Comparison of ENCODE assay signal across 35 cellular contexts in genomic region chr1:223645903-223646302, GRCh38. TPM values are rescaled to one million over a fixed set of nuclear protein-coding genes. Genes with fewer than 3 reads are reported as not detected.
DNase-seq lines count a peak whose midpoint lies in the region; ATAC-seq and TF ChIP-seq lines count a peak whose summit lies in the region.
"Had no signal": no experiment of that assay in that cellular context is flagged by ENCODE, and none has a peak within 500 bp of the region (broad histone marks: within the 10 kb centered on the region; RNA-seq: fewer than 3 reads in every experiment).

No MANE protein-coding gene starts in this region.

- TF ChIP-seq EP300 in stomach (IDR thresholded peaks at IDR 0.05) = no peak

- no peak overlapping the region for H3K27ac ChIP-seq in colonic mucosa
- H3K27ac ChIP-seq in stomach = peak overlapping the region in 1 of 5 donors; percentile 16
- H3K27ac ChIP-seq: A549, epithelial cell of prostate, HL-60, SK-N-MC, tibial artery had no signal

- intact Hi-C loops in colonic mucosa (cut with DNase I) = no loop called here
- intact Hi-C loops in stomach (cut with DNase I; ENCODE audit: low total_unique reads) = no loop called here

- H3K36me3 Mint-ChIP-seq in activated naive CD4-positive, alpha-beta T cell treated with anti-CD3 and anti-CD28 coated beads, Interleukin-2, amount 50 U/mL, for 72 hours = peaks cover 9 to 10% of the 10 kb centered on the region in 2 donors
- H3K36me3 Mint-ChIP-seq: activated naive CD4-positive, alpha-beta T cell treated with anti-CD3 and anti-CD28 coated beads, Interleukin-2, amount 50 U/mL, for 24 hours; CD8-positive, alpha-beta T cell; natural killer cell had no signal

- no peak for TF ChIP-seq POLR2A in stomach (IDR thresholded peaks at IDR 0.05)

- H3K27ac Mint-ChIP-seq in activated naive CD4-positive, alpha-beta T cell treated with anti-CD3 and anti-CD28 coated beads, Interleukin-2, amount 50 U/mL, for 72 hours = no peak overlapping the region
- H3K27ac Mint-ChIP-seq: activated CD4-positive, alpha-beta memory T cell treated with anti-CD3 and anti-CD28 coated beads, Interleukin-2, amount 10 ng/mL, durations not matched to agents 7 days and 5 days; activated naive CD4-positive, alpha-beta T cell treated with anti-CD3 and anti-CD28 coated beads, Interleukin-2, amount 50 U/mL, for 24 hours; activated T-helper 17 cell treated with anti-CD3 and anti-CD28 coated beads, Interleukin-2, amount 50 U/mL, for 72 hours; CD8-positive, alpha-beta T cell; HFFc6; natural killer cell; T-helper 1 cell treated with Interleukin-12 subunit alpha and Interleukin-12 subunit beta and Interleukin-4 antibody, amounts not matched to agents 30 μg/mL and 1 μg/mL, for 36 hours had no signal

- TF ChIP-seq CTCF in colonic mucosa (IDR thresholded peaks at IDR 0.05) (no peak), stomach (IDR thresholded peaks at IDR 0.05) (no peak)

- WGBS in stomach, 5 donors = 33 to 67% (median 57%) methylated on average over 3 of the region's 3 CpGs

- H3K27me3 ChIP-seq in colonic mucosa (no peaks in the 10 kb centered on the region), stomach (no peaks in the 10 kb centered on the region)

- no peaks in the 10 kb centered on the region for H3K36me3 ChIP-seq in colonic mucosa
- no peaks in the 10 kb centered on the region for H3K36me3 ChIP-seq in stomach
- H3K36me3 ChIP-seq: tibial artery had no signal

- H3K4me3 ChIP-seq in colonic mucosa = no peak overlapping the region
- no peak overlapping the region for H3K4me3 ChIP-seq in stomach
- H3K4me3 ChIP-seq: A549, SK-N-MC, smooth muscle cell, tibial artery had no signal

- no peak overlapping the region for H3K9ac ChIP-seq in colonic mucosa (ENCODE audit: low read depth in 2 of 2, low read length in 2 of 2)

- DNase-seq in NCI-H146 (lab: John Stamatoyannopoulos, UW) (peak; percentile 9), NCI-H146 treated with DMSO at 0.1 percent for 48 hours (lab: John Stamatoyannopoulos, UW; ENCODE audit: unreplicated experiment) (no peak), NCI-H510A treated with DMSO at 0.1 percent for 48 hours (lab: John Stamatoyannopoulos, UW) (peak; percentile 89), colonic mucosa (peak; percentile 56), stomach (peak; percentile 63), H4 (ENCODE audit: low spot score) (no peak)
- no peak for DNase-seq in activated naive CD4-positive, alpha-beta T cell treated with anti-CD3 and anti-CD28 coated beads, Interleukin-2, amount 50 U/mL, for 72 hours (ENCODE audit: low spot score in 2 of 2)
- DNase-seq: activated CD4-positive, alpha-beta memory T cell treated with anti-CD3 and anti-CD28 coated beads, Interleukin-2, amount 10 ng/mL, durations not matched to agents 7 days and 5 days; activated CD8-positive, alpha-beta memory T cell treated with anti-CD3 and anti-CD28 coated beads, Interleukin-2, amount 50 U/mL, for 48 hours; AML-193; CD8-positive, alpha-beta T cell; DMS79 treated with DMSO at 0.1 percent for 48 hours; effector CD8-positive, alpha-beta T cell; HFFc6; Karpas-422; left ventricle myocardium superior; natural killer cell; NCI-H524 treated with DMSO at 0.1 percent for 48 hours; retina; RPMI8226; stimulated activated CD4-positive, alpha-beta T cell treated with anti-CD3 and anti-CD28 coated beads, Interleukin-1b, Interleukin-23, amount 100 ng/mL, for 48 hours; stimulated activated CD8-positive, alpha-beta memory T cell treated with anti-CD3 and anti-CD28 coated beads, Interleukin-4, amount 100 ng/mL, for 48 hours had no signal

- no peaks in the 10 kb centered on the region for H3K9me3 ChIP-seq in colonic mucosa
- H3K9me3 ChIP-seq in stomach = no peaks in the 10 kb centered on the region
- H3K9me3 ChIP-seq: A549 had no signal

- H3K4me1 ChIP-seq in colonic mucosa (peaks cover 4% of the 10 kb centered on the region), stomach (peaks cover 0 to 40% (median 22%) of the 10 kb centered on the region in 4 donors)
- H3K4me1 ChIP-seq: tibial artery had no signal

- ATAC-seq in activated naive CD4-positive, alpha-beta T cell treated with anti-CD3 and anti-CD28 coated beads, Interleukin-2, amount 50 U/mL, for 72 hours = no peak
- ATAC-seq in GM19455 (IDR thresholded peaks at IDR 0.05; ENCODE audit: unreplicated experiment) = no peak
- ATAC-seq: A549; activated CD4-positive, CD25-positive, alpha-beta regulatory T cell treated with anti-CD3 and anti-CD28 coated beads, Interleukin-2, amount 50 U/mL, for 24 hours; activated T-helper 17 cell treated with anti-CD3 and anti-CD28 coated beads, Interleukin-2, amount 50 U/mL, for 72 hours; CD8-positive, alpha-beta T cell; left ventricle myocardium superior had no signal

- H3K9me3 Mint-ChIP-seq in activated naive CD4-positive, alpha-beta T cell treated with anti-CD3 and anti-CD28 coated beads, Interleukin-2, amount 50 U/mL, for 72 hours = peaks cover 7 to 8% of the 10 kb centered on the region in 2 donors
- H3K9me3 Mint-ChIP-seq: CD8-positive, alpha-beta T cell; HFFc6; natural killer cell; T-helper 1 cell treated with Interleukin-12 subunit alpha and Interleukin-12 subunit beta and Interleukin-4 antibody, amounts not matched to agents 30 μg/mL and 1 μg/mL, for 36 hours had no signal

RNA-seq across cellular contexts. Expression of gene CAPN8, which starts 19.6 kb away (rescaled TPM):
- total RNA-seq in colonic mucosa = 100 to 1,000 TPM in 1 of 2 donors, 10 to 100 TPM in 1; 52.6 to 102 TPM
- 100 to 1,000 TPM in 4 of 5 donors, 10 to 100 TPM in 1; 67.5 to 581 (median 254) TPM for total RNA-seq in stomach
- 100 to 1,000 TPM in 1 of 3 donors, 10 to 100 TPM in 2; 28.3 to 127 (median 31.0) TPM for polyA plus RNA-seq in stomach
- total RNA-seq in activated naive CD4-positive, alpha-beta T cell treated with anti-CD3 and anti-CD28 coated beads, Interleukin-2, amount 50 U/mL, for 72 hours = not detected
- not detected in 2 replicates for total RNA-seq in H4 (2014; rRNA removed; shearing (Covaris generic))
- total RNA-seq: activated T-helper 17 cell treated with anti-CD3 and anti-CD28 coated beads, Interleukin-2, amount 50 U/mL, for 72 hours; glomerular endothelial cell; HFFc6; left ventricle myocardium superior; osteocyte; smooth muscle cell had no signal
- polyA plus RNA-seq: smooth muscle cell had no signal

Comparison
In these comparisons a context has a peak if more than half of its experiments do, and no peak if none do; other contexts are left out.
1. DNase-seq: peak in NCI-H146 (single experiment), NCI-H510A treated with DMSO at 0.1 percent for 48 hours (single experiment), colonic mucosa (single experiment) and stomach (single experiment); none in NCI-H146 treated with DMSO at 0.1 percent for 48 hours (single experiment), activated naive CD4-positive, alpha-beta T cell treated with anti-CD3 and anti-CD28 coated beads, Interleukin-2, amount 50 U/mL, for 72 hours (0 of 2) and H4 (single experiment).
2. RNA of gene CAPN8, which starts 19.6 kb away (total RNA-seq): 67.5 to 581 TPM in stomach and 52.6 to 102 TPM in colonic mucosa; not detected in activated naive CD4-positive, alpha-beta T cell treated with anti-CD3 and anti-CD28 coated beads, Interleukin-2, amount 50 U/mL, for 72 hours and not detected in H4; every median in the first group is over 10 times any median in the second.